8 cellular contexts compared by ENCODE assay signal in the genomic region with DNA sequence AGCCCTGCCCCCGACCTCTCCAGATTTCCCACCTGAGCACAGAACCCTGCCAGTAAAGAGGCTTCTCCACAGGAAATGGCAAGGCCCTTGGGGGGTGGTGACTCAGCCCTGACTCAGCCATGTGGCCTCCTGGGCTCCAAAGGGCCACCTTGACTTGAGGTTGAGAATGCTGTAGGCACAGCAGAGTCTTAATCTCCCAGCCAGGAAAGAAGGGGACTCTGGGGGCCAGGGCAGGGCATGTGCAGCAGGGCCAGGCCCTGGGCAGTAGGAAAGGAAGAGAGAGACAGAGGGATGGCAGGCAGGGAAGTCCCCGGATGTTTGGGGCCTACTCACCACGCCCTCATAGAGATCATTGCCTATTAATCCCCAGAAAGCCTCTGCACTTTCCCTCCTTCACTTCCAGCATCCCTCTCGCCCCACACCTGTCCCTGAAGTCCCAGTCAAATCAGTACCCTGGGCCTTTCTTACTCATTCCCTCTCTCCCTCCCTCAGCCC. TPM values are rescaled to one million over a fixed set of nuclear protein-coding genes. Genes with fewer than 3 reads are reported as not detected.
DNase-seq lines count a peak whose midpoint lies in the region; ATAC-seq and TF ChIP-seq lines count a peak whose summit lies in the region.

No MANE protein-coding gene starts in this region.

- peaks cover 21% of the 10 kb centered on the region for H3K27me3 Mint-ChIP-seq in brain

- no peak overlapping the region for H3K27ac ChIP-seq in effector memory CD4-positive, alpha-beta T cell (ENCODE audit: insufficient read depth, low read length, poor library complexity, severe bottlenecking)

- DNase-seq in HFF-Myc (ENCODE audit: extremely low read depth, low read depth) (peak; percentile 82), SW480 (ENCODE audit: low spot score) (peak; percentile 89), NCI-H1092 (lab: John Stamatoyannopoulos, UW) (no peak)
- DNase-seq in stimulated activated CD4-positive, alpha-beta T cell treated with anti-CD3 and anti-CD28 coated beads, Interleukin-12 subunit alpha, Interleukin-12 subunit beta, amount 100 ng/mL, for 4 hours: peak; percentile 50
- no peak for DNase-seq in effector memory CD4-positive, alpha-beta T cell

- no peaks in the 10 kb centered on the region for H3K9me3 ChIP-seq in effector memory CD4-positive, alpha-beta T cell (ENCODE audit: control insufficient read depth, low read length)

- peaks cover 6% of the 10 kb centered on the region for H3K4me1 ChIP-seq in effector memory CD4-positive, alpha-beta T cell (ENCODE audit: control insufficient read depth, insufficient read depth, low read length, poor library complexity, severe bottlenecking)

- no peak for ATAC-seq in GM19395 (IDR thresholded peaks at IDR 0.05; ENCODE audit: unreplicated experiment)
- no peak for ATAC-seq in GM21717 (IDR thresholded peaks at IDR 0.05; ENCODE audit: unreplicated experiment)

- no peaks in the 10 kb centered on the region for H3K36me3 ChIP-seq in effector memory CD4-positive, alpha-beta T cell (ENCODE audit: control insufficient read depth, insufficient read depth, low read length)

- H3K9me3 Mint-ChIP-seq in brain: peaks cover 0 to 8% (median 0%) of the 10 kb centered on the region in 5 experiments

- H3K4me1 Mint-ChIP-seq in brain: peaks cover 67% of the 10 kb centered on the region

- H3K27me3 ChIP-seq in effector memory CD4-positive, alpha-beta T cell (replicated peaks; ENCODE audit: control insufficient read depth, insufficient read depth, low read length, poor library complexity, severe bottlenecking): no peaks in the 10 kb centered on the region

- peak overlapping the region; percentile 5 to 92 (median 50) for H3K27ac Mint-ChIP-seq in brain

- no peak overlapping the region for H3K4me3 Mint-ChIP-seq in brain

- no peak overlapping the region for H3K4me3 ChIP-seq in HFF-Myc (replicated peaks; ENCODE audit: low read depth, low read length)
- no peak overlapping the region for H3K4me3 ChIP-seq in effector memory CD4-positive, alpha-beta T cell (ENCODE audit: insufficient read depth, low read depth, low read length, poor library complexity, severe bottlenecking)

- H3K36me3 Mint-ChIP-seq in brain: no peaks in the 10 kb centered on the region

- no peak for TF ChIP-seq CTCF in HFF-Myc (IDR thresholded peaks at IDR 0.05; ENCODE audit: low read depth, low read length, missing control alignments)
- TF ChIP-seq CTCF in brain (conservative IDR thresholded peaks at IDR 0.05): no peak

RNA-seq across cellular contexts. Expression of a gene that starts 4.8 kb away (rescaled TPM):
- 41.3 TPM for polyA plus RNA-seq in brain (ENCODE audit: insufficient read depth, low read depth, low replicate concordance)

RNA-seq across cellular contexts. Expression of a gene that starts 44.0 kb away (rescaled TPM):
- polyA plus RNA-seq in brain (ENCODE audit: insufficient read depth, low read depth, low replicate concordance): 80.8 TPM

RNA-seq across cellular contexts. Expression of a gene that starts 56.1 kb away (rescaled TPM):
- polyA plus RNA-seq in brain (ENCODE audit: insufficient read depth, low read depth, low replicate concordance): not detected

Comparison
In these comparisons a context has a peak if more than half of its experiments do, and no peak if none do; other contexts are left out.
1. DNase-seq: peak in HFF-Myc (single experiment), SW480 (single experiment) and stimulated activated CD4-positive, alpha-beta T cell treated with anti-CD3 and anti-CD28 coated beads, Interleukin-12 subunit alpha, Interleukin-12 subunit beta, amount 100 ng/mL, for 4 hours (single experiment); none in NCI-H1092 (single experiment) and effector memory CD4-positive, alpha-beta T cell (0 of 3).